Comparison of ENCODE assay signal across 19 cellular contexts in the genomic region with DNA sequence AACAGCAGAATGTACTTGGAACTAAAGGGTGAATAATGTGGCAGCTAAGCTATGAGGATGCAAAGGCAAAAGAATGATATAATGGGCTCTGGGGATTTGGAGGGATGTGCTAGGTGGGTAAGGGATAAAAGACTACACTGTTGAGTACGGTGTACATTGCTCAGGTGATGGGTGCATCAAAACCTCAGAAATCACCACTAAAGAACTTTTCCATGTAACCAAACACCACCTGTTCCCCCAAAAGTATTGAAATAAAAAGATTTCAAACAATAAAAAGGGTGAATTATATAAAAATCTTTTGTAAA. TPM values are rescaled to one million over a fixed set of nuclear protein-coding genes. Genes with fewer than 3 reads are reported as not detected.
DNase-seq lines count a peak whose midpoint lies in the region; ATAC-seq and TF ChIP-seq lines count a peak whose summit lies in the region.
"Had no signal": no experiment of that assay in that cellular context is flagged by ENCODE, and none has a peak within 500 bp of the region (broad histone marks: within the 10 kb centered on the region; RNA-seq: fewer than 3 reads in every experiment).

No MANE protein-coding gene starts in this region.

- no peak for DNase-seq in activated CD4-positive, alpha-beta T cell treated with anti-CD3 and anti-CD28 coated beads, Interleukin-2, amount 10 ng/mL, durations not matched to agents 24 days and 14 days
- no peak for DNase-seq in activated CD4-positive, alpha-beta T cell treated with anti-CD3 and anti-CD28 coated beads, Interleukin-2, amount 50 U/mL, for 48 hours
- DNase-seq in activated naive CD8-positive, alpha-beta T cell treated with anti-CD3 and anti-CD28 coated beads, Interleukin-2, amount 50 U/mL, for 24 hours, result no peak
- DNase-seq in NCI-H524 (lab: John Stamatoyannopoulos, UW) (no peak), DMS153 treated with DMSO at 0.1 percent for 48 hours (lab: John Stamatoyannopoulos, UW; ENCODE audit: unreplicated experiment) (no peak)
- DNase-seq: heart right ventricle; NCI-H146; NK-92 treated with Interleukin-12 subunit alpha and Interleukin-12 subunit beta, amount 100 ng/mL, for 24 hours; substantia nigra; WERI-Rb-1 had no signal

- peak overlapping the region; percentile 98 for H3K27ac Mint-ChIP-seq in activated CD4-positive, alpha-beta T cell treated with anti-CD3 and anti-CD28 coated beads, Interleukin-2, amount 10 ng/mL, durations not matched to agents 24 days and 14 days
- H3K27ac Mint-ChIP-seq in IgD-negative memory B cell (peak overlapping the region in 2 of 3 donors; percentile 23 to 82), nephron (no peak overlapping the region)
- H3K27ac Mint-ChIP-seq in activated naive CD8-positive, alpha-beta T cell treated with anti-CD3 and anti-CD28 coated beads, Interleukin-2, amount 50 U/mL, for 24 hours, result peak overlapping the region; percentile 97

- TF ChIP-seq CTCF in nephron (IDR thresholded peaks at IDR 0.05; ENCODE audit: unreplicated experiment in 3 of 3), result no peak

- no peaks in the 10 kb centered on the region for H3K27me3 Mint-ChIP-seq in activated CD4-positive, alpha-beta T cell treated with anti-CD3 and anti-CD28 coated beads, Interleukin-2, amount 10 ng/mL, durations not matched to agents 24 days and 14 days
- H3K27me3 Mint-ChIP-seq in IgD-negative memory B cell (no peaks in the 10 kb centered on the region), nephron (ENCODE audit: low read depth) (no peaks in the 10 kb centered on the region)
- peaks cover 1% of the 10 kb centered on the region for H3K27me3 Mint-ChIP-seq in activated naive CD8-positive, alpha-beta T cell treated with anti-CD3 and anti-CD28 coated beads, Interleukin-2, amount 50 U/mL, for 24 hours

- no peak for ATAC-seq in activated naive CD8-positive, alpha-beta T cell treated with anti-CD3 and anti-CD28 coated beads, Interleukin-2, amount 50 U/mL, for 24 hours
- no peak for ATAC-seq in GM18868 (IDR thresholded peaks at IDR 0.05; ENCODE audit: unreplicated experiment)
- ATAC-seq: A549, HCT116, heart right ventricle, right cardiac atrium had no signal

- H3K9me3 Mint-ChIP-seq in activated CD4-positive, alpha-beta T cell treated with anti-CD3 and anti-CD28 coated beads, Interleukin-2, amount 10 ng/mL, durations not matched to agents 24 days and 14 days, result peaks cover 11% of the 10 kb centered on the region
- H3K9me3 Mint-ChIP-seq in IgD-negative memory B cell (peaks cover 0 to 4% (median 0%) of the 10 kb centered on the region in 3 donors), nephron (peaks cover 11% of the 10 kb centered on the region)
- H3K9me3 Mint-ChIP-seq in activated naive CD8-positive, alpha-beta T cell treated with anti-CD3 and anti-CD28 coated beads, Interleukin-2, amount 50 U/mL, for 24 hours, result peaks cover 21% of the 10 kb centered on the region

- peaks cover 33% of the 10 kb centered on the region for H3K36me3 Mint-ChIP-seq in activated CD4-positive, alpha-beta T cell treated with anti-CD3 and anti-CD28 coated beads, Interleukin-2, amount 10 ng/mL, durations not matched to agents 24 days and 14 days (ENCODE audit: low read depth)
- H3K36me3 Mint-ChIP-seq in IgD-negative memory B cell, result peaks cover 3% of the 10 kb centered on the region
- peaks cover 41% of the 10 kb centered on the region for H3K36me3 Mint-ChIP-seq in activated naive CD8-positive, alpha-beta T cell treated with anti-CD3 and anti-CD28 coated beads, Interleukin-2, amount 50 U/mL, for 24 hours (ENCODE audit: low read depth)
- peaks cover 11% of the 10 kb centered on the region for H3K36me3 Mint-ChIP-seq in nephron (ENCODE audit: low read depth)

- peaks cover 23% of the 10 kb centered on the region for H3K4me1 Mint-ChIP-seq in activated CD4-positive, alpha-beta T cell treated with anti-CD3 and anti-CD28 coated beads, Interleukin-2, amount 10 ng/mL, durations not matched to agents 24 days and 14 days
- H3K4me1 Mint-ChIP-seq in IgD-negative memory B cell (peaks cover 17 to 24% (median 22%) of the 10 kb centered on the region in 3 donors), nephron (peaks cover 14% of the 10 kb centered on the region)
- peaks cover 36% of the 10 kb centered on the region for H3K4me1 Mint-ChIP-seq in activated naive CD8-positive, alpha-beta T cell treated with anti-CD3 and anti-CD28 coated beads, Interleukin-2, amount 50 U/mL, for 24 hours

- H3K4me3 Mint-ChIP-seq in activated CD4-positive, alpha-beta T cell treated with anti-CD3 and anti-CD28 coated beads, Interleukin-2, amount 10 ng/mL, durations not matched to agents 24 days and 14 days, result peak overlapping the region; percentile 95
- H3K4me3 Mint-ChIP-seq in IgD-negative memory B cell (peak overlapping the region in 2 of 4 donors; percentile 43 to 94), nephron (peak overlapping the region; percentile 47 to 75 (median 62))
- H3K4me3 Mint-ChIP-seq in activated naive CD8-positive, alpha-beta T cell treated with anti-CD3 and anti-CD28 coated beads, Interleukin-2, amount 50 U/mL, for 24 hours, result peak overlapping the region; percentile 59

- intact Hi-C loops in activated CD4-positive, alpha-beta T cell treated with anti-CD3 and anti-CD28 coated beads, Interleukin-2, amount 10 ng/mL, durations not matched to agents 24 days and 14 days (cut with micrococcal nuclease), result loop anchor here (2.0 to 5.0 kb wide), 3 partner anchors 97 to 536 kb away; a partner anchor contains a TSS

RNA-seq across cellular contexts. Expression of a gene that starts 1.6 kb away (rescaled TPM):
- total RNA-seq in activated CD4-positive, alpha-beta T cell treated with anti-CD3 and anti-CD28 coated beads, Interleukin-2, amount 10 ng/mL, durations not matched to agents 24 days and 14 days, result 627 and 634 TPM in 2 replicates
- 530 TPM for polyA plus RNA-seq in IgD-negative memory B cell

RNA-seq across cellular contexts. Expression of a gene that starts 8.3 kb away (rescaled TPM):
- not detected in 2 replicates for total RNA-seq in activated CD4-positive, alpha-beta T cell treated with anti-CD3 and anti-CD28 coated beads, Interleukin-2, amount 10 ng/mL, durations not matched to agents 24 days and 14 days
- polyA plus RNA-seq in IgD-negative memory B cell, result not detected
- total RNA-seq: cardiac muscle cell, heart right ventricle, right cardiac atrium, vagina had no signal
- polyA plus RNA-seq: A549, cardiac muscle cell, CD14-positive monocyte, heart right ventricle, right cardiac atrium had no signal

RNA-seq across cellular contexts. Expression of a gene that starts 15.2 kb away (rescaled TPM):
- 2.8 and 5.0 TPM in 2 replicates for total RNA-seq in activated CD4-positive, alpha-beta T cell treated with anti-CD3 and anti-CD28 coated beads, Interleukin-2, amount 10 ng/mL, durations not matched to agents 24 days and 14 days
- not detected for polyA plus RNA-seq in IgD-negative memory B cell
- total RNA-seq: vagina had no signal
- polyA plus RNA-seq: CD14-positive monocyte had no signal

RNA-seq across cellular contexts. Expression of a gene that starts 43.8 kb away (rescaled TPM):
- total RNA-seq in activated CD4-positive, alpha-beta T cell treated with anti-CD3 and anti-CD28 coated beads, Interleukin-2, amount 10 ng/mL, durations not matched to agents 24 days and 14 days, result 154 and 161 TPM in 2 replicates
- 130 TPM for polyA plus RNA-seq in IgD-negative memory B cell

RNA-seq across cellular contexts. Expression of a gene that starts 56.3 kb away (rescaled TPM):
- total RNA-seq in activated CD4-positive, alpha-beta T cell treated with anti-CD3 and anti-CD28 coated beads, Interleukin-2, amount 10 ng/mL, durations not matched to agents 24 days and 14 days, result 339 and 342 TPM in 2 replicates
- 81.6 TPM for polyA plus RNA-seq in IgD-negative memory B cell

Comparison
In these comparisons a context has a peak if more than half of its experiments do, and no peak if none do; other contexts are left out.
1. H3K27ac Mint-ChIP-seq: peak in activated CD4-positive, alpha-beta T cell treated with anti-CD3 and anti-CD28 coated beads, Interleukin-2, amount 10 ng/mL, durations not matched to agents 24 days and 14 days (single experiment), IgD-negative memory B cell (2 of 3) and activated naive CD8-positive, alpha-beta T cell treated with anti-CD3 and anti-CD28 coated beads, Interleukin-2, amount 50 U/mL, for 24 hours (single experiment); none in nephron (0 of 3).